ENCODE assay signal across 10 cellular contexts in the genomic region with DNA sequence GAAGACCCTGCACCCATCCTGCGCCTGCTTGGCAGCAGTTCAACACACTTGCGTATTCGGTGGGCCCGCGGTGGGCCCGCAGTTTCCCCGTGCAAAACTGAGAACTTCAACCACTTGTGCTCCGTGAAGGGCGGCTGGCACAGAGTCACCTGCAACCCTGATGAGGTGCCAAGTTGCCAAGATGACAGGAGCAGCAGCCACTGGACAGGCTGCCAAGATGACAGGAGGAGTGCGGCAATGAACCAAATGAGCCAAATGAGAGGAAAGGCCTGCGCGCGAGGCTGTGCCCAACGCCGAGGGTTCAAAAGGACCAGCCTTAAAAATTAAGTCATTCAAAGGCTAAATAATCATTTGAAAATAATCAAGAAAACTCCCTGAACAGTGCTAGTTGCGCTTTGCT.
"Had no signal": no experiment of that assay in that cellular context is flagged by ENCODE, and none has a peak within 500 bp of the region (broad histone marks: within the 10 kb centered on the region; RNA-seq: fewer than 3 reads in every experiment).

No MANE protein-coding gene starts in this region.

- H3K4me1 ChIP-seq: prostate gland had no signal

- ATAC-seq: naive thymus-derived CD8-positive, alpha-beta T cell had no signal

- H3K27ac ChIP-seq: prostate gland, sigmoid colon, thoracic aorta had no signal

- H3K27me3 ChIP-seq: sigmoid colon had no signal

- H3K9me3 ChIP-seq: prostate gland, sigmoid colon, thoracic aorta had no signal

- H3K27ac Mint-ChIP-seq: activated CD4-positive, alpha-beta memory T cell treated with anti-CD3 and anti-CD28 coated beads, Interleukin-2, amount 10 ng/mL, durations not matched to agents 7 days and 5 days; T-helper 2 cell treated with Interferon-gamma antibody and Interleukin-4, amounts not matched to agents 5 μg/mL and 100 μg/mL, for 36 hours had no signal

- H3K9me3 Mint-ChIP-seq: activated CD4-positive, alpha-beta memory T cell treated with anti-CD3 and anti-CD28 coated beads, Interleukin-2, amount 10 ng/mL, durations not matched to agents 7 days and 5 days; naive thymus-derived CD8-positive, alpha-beta T cell; stimulated activated naive CD8-positive, alpha-beta T cell treated with anti-CD3 and anti-CD28 coated beads, Interleukin-15, Interleukin-2, amounts not matched to agents 100 ng/mL and 50 ng/mL, for 24 hours; T-helper 2 cell treated with Interferon-gamma antibody and Interleukin-4, amounts not matched to agents 5 μg/mL and 100 μg/mL, for 36 hours had no signal

- H3K4me3 ChIP-seq: prostate gland, sigmoid colon, thoracic aorta had no signal

- H3K27me3 Mint-ChIP-seq: activated CD4-positive, alpha-beta memory T cell treated with anti-CD3 and anti-CD28 coated beads, Interleukin-2, amount 10 ng/mL, durations not matched to agents 7 days and 5 days; naive thymus-derived CD8-positive, alpha-beta T cell; stimulated activated naive CD8-positive, alpha-beta T cell treated with anti-CD3 and anti-CD28 coated beads, Interleukin-15, Interleukin-2, amounts not matched to agents 100 ng/mL and 50 ng/mL, for 24 hours had no signal

- H3K4me3 Mint-ChIP-seq: activated CD4-positive, alpha-beta memory T cell treated with anti-CD3 and anti-CD28 coated beads, Interleukin-2, amount 10 ng/mL, durations not matched to agents 7 days and 5 days; naive thymus-derived CD8-positive, alpha-beta T cell; stimulated activated naive CD8-positive, alpha-beta T cell treated with anti-CD3 and anti-CD28 coated beads, Interleukin-15, Interleukin-2, amounts not matched to agents 100 ng/mL and 50 ng/mL, for 24 hours; T-helper 2 cell treated with Interferon-gamma antibody and Interleukin-4, amounts not matched to agents 5 μg/mL and 100 μg/mL, for 36 hours had no signal

- DNase-seq: activated CD4-positive, alpha-beta memory T cell treated with anti-CD3 and anti-CD28 coated beads, Interleukin-2, amount 10 ng/mL, durations not matched to agents 7 days and 5 days; activated CD4-positive, alpha-beta T cell treated with anti-CD3 and anti-CD28 coated beads for 1 hour; kidney glomerular epithelial cell; naive thymus-derived CD8-positive, alpha-beta T cell; sigmoid colon; stimulated activated CD4-positive, alpha-beta T cell treated with anti-CD3 and anti-CD28 coated beads, Interleukin-2, amount 100 ng/mL, for 24 hours had no signal
